Comparison of ENCODE assay signal across 25 cellular contexts in the genomic region with DNA sequence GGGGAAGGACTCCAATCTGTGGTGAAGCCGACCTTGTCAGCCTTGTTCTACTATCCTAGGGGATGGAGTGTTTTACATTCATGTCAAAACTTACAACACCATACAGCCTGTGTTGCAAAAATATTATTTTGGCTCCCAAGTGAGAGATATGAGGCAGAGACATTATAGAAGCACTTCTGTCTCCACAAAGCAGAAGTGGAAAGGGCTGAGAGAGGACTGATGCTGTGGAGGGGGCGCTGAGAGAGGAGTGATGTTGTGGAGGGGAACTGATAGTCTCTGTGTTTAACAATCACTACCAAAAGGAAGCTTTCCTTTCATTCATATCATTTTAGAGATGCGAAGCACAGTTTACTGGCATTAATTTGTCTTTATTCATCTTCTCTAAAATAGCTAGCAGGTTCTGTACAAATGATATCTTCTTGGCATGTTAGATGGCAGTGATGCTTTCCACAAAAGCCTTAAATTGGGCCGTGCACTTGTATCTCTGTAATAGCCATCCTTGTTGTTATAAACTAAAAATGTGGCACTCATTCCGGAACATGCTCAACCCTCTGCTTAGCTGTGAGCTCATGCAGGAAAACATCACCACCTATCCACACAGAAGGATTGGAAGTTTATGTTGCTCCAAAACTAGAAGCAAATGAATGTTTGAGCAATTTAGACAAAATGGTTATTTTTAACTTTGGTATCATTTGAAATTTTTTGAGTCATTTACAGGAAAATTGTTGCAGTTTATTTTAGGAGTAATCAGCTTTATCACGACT.
"Had no signal": no experiment of that assay in that cellular context is flagged by ENCODE, and none has a peak within 500 bp of the region (broad histone marks: within the 10 kb centered on the region; RNA-seq: fewer than 3 reads in every experiment).

No MANE protein-coding gene starts in this region.

- H3K27ac Mint-ChIP-seq: activated CD4-positive, alpha-beta memory T cell treated with anti-CD3 and anti-CD28 coated beads for 36 hours; activated CD4-positive, alpha-beta T cell treated with anti-CD3 and anti-CD28 coated beads, Interleukin-2, amount 10 ng/mL, durations not matched to agents 24 days and 14 days; activated naive CD8-positive, alpha-beta T cell treated with anti-CD3 and anti-CD28 coated beads, Interleukin-2, amount 50 U/mL, for 24 hours; activated T-cell treated with anti-CD3 and anti-CD28 coated beads, Interleukin-2, amount 50 U/mL, for 24 hours; effector memory CD8-positive, alpha-beta T cell; memory B cell; natural killer cell treated with Interleukin-12 subunit alpha and Interleukin-12 subunit beta and Interleukin-15 and Interleukin-18, amount 100 ng/mL, for 72 hours; progenitor cell of endocrine pancreas had no signal

- H3K27me3 Mint-ChIP-seq: activated CD4-positive, alpha-beta memory T cell treated with anti-CD3 and anti-CD28 coated beads for 36 hours; activated CD4-positive, alpha-beta T cell treated with anti-CD3 and anti-CD28 coated beads, Interleukin-2, amount 10 ng/mL, durations not matched to agents 24 days and 14 days; activated T-cell treated with anti-CD3 and anti-CD28 coated beads, Interleukin-2, amount 50 U/mL, for 24 hours; effector memory CD8-positive, alpha-beta T cell; natural killer cell treated with Interleukin-12 subunit alpha and Interleukin-12 subunit beta and Interleukin-15 and Interleukin-18, amount 100 ng/mL, for 72 hours had no signal

- DNase-seq: activated CD4-positive, alpha-beta memory T cell treated with anti-CD3 and anti-CD28 coated beads for 36 hours; activated CD4-positive, alpha-beta T cell treated with anti-CD3 and anti-CD28 coated beads, Interleukin-2, amount 10 ng/mL, durations not matched to agents 24 days and 14 days; activated CD4-positive, CD25-positive, alpha-beta regulatory T cell treated with anti-CD3 and anti-CD28 coated beads, Interleukin-2, amount 50 U/mL, for 72 hours; activated CD8-positive, alpha-beta memory T cell treated with anti-CD3 and anti-CD28 coated beads, Interleukin-2, amount 50 U/mL, for 48 hours; activated gamma-delta T cell; activated naive CD4-positive, alpha-beta T cell treated with anti-CD3 and anti-CD28 coated beads, Interleukin-2, amount 50 U/mL, for 16 hours; activated naive CD8-positive, alpha-beta T cell treated with anti-CD3 and anti-CD28 coated beads, Interleukin-2, amount 50 U/mL, for 24 hours; activated T-cell treated with anti-CD3 and anti-CD28 coated beads, Interleukin-2, amount 50 U/mL, for 24 hours; amygdala; caudate nucleus; cortex of kidney; effector memory CD8-positive, alpha-beta T cell; foreskin keratinocyte; heart right ventricle; mucosa of descending colon; right lobe of liver; stimulated activated CD4-positive, alpha-beta T cell treated with anti-CD3 and anti-CD28 coated beads, Interleukin-2, amount 100 ng/mL, for 48 hours; stimulated activated naive CD8-positive, alpha-beta T cell treated with anti-CD3 and anti-CD28 coated beads, Interleukin-15, Interleukin-2, amounts not matched to agents 100 U/mL and 50 U/mL, for 24 hours; T-helper 9 cell; testis; transverse colon; WERI-Rb-1 had no signal

- H3K27ac ChIP-seq: foreskin keratinocyte, heart right ventricle, right lobe of liver, testis, transverse colon, WERI-Rb-1 had no signal

- H3K4me3 ChIP-seq: heart right ventricle, mucosa of descending colon, right lobe of liver, testis, transverse colon had no signal

- H3K27me3 ChIP-seq: foreskin keratinocyte, right lobe of liver, testis, transverse colon had no signal

- ATAC-seq: activated naive CD8-positive, alpha-beta T cell treated with anti-CD3 and anti-CD28 coated beads, Interleukin-2, amount 50 U/mL, for 24 hours; effector memory CD8-positive, alpha-beta T cell; foreskin keratinocyte; heart right ventricle; mucosa of descending colon; natural killer cell treated with Interleukin-12 subunit alpha and Interleukin-12 subunit beta and Interleukin-15 and Interleukin-18, amount 100 ng/mL, for 72 hours; right lobe of liver; stimulated activated naive CD8-positive, alpha-beta T cell treated with anti-CD3 and anti-CD28 coated beads, Interleukin-15, Interleukin-2, amounts not matched to agents 100 U/mL and 50 U/mL, for 24 hours had no signal

- H3K36me3 ChIP-seq: heart right ventricle, right lobe of liver, transverse colon, WERI-Rb-1 had no signal

- H3K36me3 Mint-ChIP-seq: activated CD4-positive, alpha-beta memory T cell treated with anti-CD3 and anti-CD28 coated beads for 36 hours; memory B cell had no signal

- H3K9me3 ChIP-seq: mucosa of descending colon, right lobe of liver, testis, transverse colon had no signal

- H3K4me3 Mint-ChIP-seq: activated CD4-positive, alpha-beta memory T cell treated with anti-CD3 and anti-CD28 coated beads for 36 hours; activated CD4-positive, alpha-beta T cell treated with anti-CD3 and anti-CD28 coated beads, Interleukin-2, amount 10 ng/mL, durations not matched to agents 24 days and 14 days; activated naive CD8-positive, alpha-beta T cell treated with anti-CD3 and anti-CD28 coated beads, Interleukin-2, amount 50 U/mL, for 24 hours; activated T-cell treated with anti-CD3 and anti-CD28 coated beads, Interleukin-2, amount 50 U/mL, for 24 hours; effector memory CD8-positive, alpha-beta T cell; memory B cell; natural killer cell treated with Interleukin-12 subunit alpha and Interleukin-12 subunit beta and Interleukin-15 and Interleukin-18, amount 100 ng/mL, for 72 hours had no signal

- H3K4me1 ChIP-seq: foreskin keratinocyte, heart right ventricle, right lobe of liver, testis had no signal

- H3K4me1 Mint-ChIP-seq: activated CD4-positive, alpha-beta T cell treated with anti-CD3 and anti-CD28 coated beads, Interleukin-2, amount 10 ng/mL, durations not matched to agents 24 days and 14 days; memory B cell had no signal
